Comparison of ENCODE assay signal across 10 cellular contexts in genomic region chr5:119537704-119538103, GRCh38.
DNase-seq lines count a peak whose midpoint lies in the region; ATAC-seq and TF ChIP-seq lines count a peak whose summit lies in the region.
"Had no signal": no experiment of that assay in that cellular context is flagged by ENCODE, and none has a peak within 500 bp of the region (broad histone marks: within the 10 kb centered on the region; RNA-seq: fewer than 3 reads in every experiment).

No MANE protein-coding gene starts in this region.

- peak overlapping the region; percentile 72 for H3K27ac ChIP-seq in PC-3 (ENCODE audit: low read length)
- H3K27ac ChIP-seq in substantia nigra (ENCODE audit: low read depth, low read length, poor library complexity, severe bottlenecking): no peak overlapping the region
- H3K27ac ChIP-seq: psoas muscle, uterus had no signal

- peaks cover 20% of the 10 kb centered on the region for H3K4me1 ChIP-seq in PC-3 (ENCODE audit: insufficient read depth, low read length)
- H3K4me1 ChIP-seq: psoas muscle, uterus had no signal

- H3K9me3 ChIP-seq in PC-3 (ENCODE audit: low read length): no peaks in the 10 kb centered on the region
- H3K9me3 ChIP-seq: psoas muscle, uterus had no signal

- H3K9ac ChIP-seq in PC-3 (ENCODE audit: low read length): no peak overlapping the region

- POLR2A ChIA-PET in activated CD4-positive, alpha-beta memory T cell treated with anti-CD3 and anti-CD28 coated beads for 36 hours (lab: Charles Lee): no interaction called here
- POLR2A ChIA-PET in activated CD4-positive, alpha-beta memory T cell treated with anti-CD3 and anti-CD28 coated beads, Interleukin-2, amount 10 ng/mL, durations not matched to agents 7 days and 5 days (lab: Charles Lee): no interaction called here
- POLR2A ChIA-PET in PC-3 (lab: Charles Lee; ENCODE audit: unreplicated experiment): no interaction called here

- H3F3A ChIP-seq in PC-3 (ENCODE audit: low read length, unreplicated experiment): peaks cover 7% of the 10 kb centered on the region

- no peak overlapping the region for H3K27ac Mint-ChIP-seq in activated CD4-positive, alpha-beta memory T cell treated with anti-CD3 and anti-CD28 coated beads for 36 hours
- H3K27ac Mint-ChIP-seq in activated CD4-positive, alpha-beta memory T cell treated with anti-CD3 and anti-CD28 coated beads, Interleukin-2, amount 10 ng/mL, durations not matched to agents 7 days and 5 days: no peak overlapping the region
- H3K27ac Mint-ChIP-seq in stimulated activated memory B cell treated with anti-CD40 and anti-IgM and Interleukin-4, amounts not matched to agents 10 μg/mL and 1 μg/mL and 100 μg/mL, for 72 hours: peak overlapping the region; percentile 71

- H3K79me2 ChIP-seq in PC-3 (ENCODE audit: low read length): no peaks in the 10 kb centered on the region

- H3K4me3 ChIP-seq in PC-3 (ENCODE audit: low read length): no peak overlapping the region
- H3K4me3 ChIP-seq: psoas muscle, uterus had no signal

- CTCF ChIA-PET in activated CD4-positive, alpha-beta memory T cell treated with anti-CD3 and anti-CD28 coated beads for 36 hours (lab: Charles Lee): no interaction called here
- CTCF ChIA-PET in activated CD4-positive, alpha-beta memory T cell treated with anti-CD3 and anti-CD28 coated beads, Interleukin-2, amount 10 ng/mL, durations not matched to agents 7 days and 5 days (lab: Charles Lee): no interaction called here
- CTCF ChIA-PET in PC-3 (lab: Charles Lee): no interaction called here

- H2AFZ ChIP-seq in PC-3 (ENCODE audit: low read length): 0 out of 2 replicates have a peak overlapping the region, but pooled peaks have one; percentile 40

- TF ChIP-seq CTCF in PC-3 (conservative IDR thresholded peaks at IDR 0.05; ENCODE audit: low read depth, low read length): no peak

- peaks cover 23% of the 10 kb centered on the region for H3K36me3 Mint-ChIP-seq in activated CD4-positive, alpha-beta memory T cell treated with anti-CD3 and anti-CD28 coated beads for 36 hours
- peaks cover 11% of the 10 kb centered on the region for H3K36me3 Mint-ChIP-seq in activated CD4-positive, alpha-beta memory T cell treated with anti-CD3 and anti-CD28 coated beads, Interleukin-2, amount 10 ng/mL, durations not matched to agents 7 days and 5 days (ENCODE audit: low read depth)
- H3K36me3 Mint-ChIP-seq in stimulated activated memory B cell treated with anti-CD40 and anti-IgM and Interleukin-4, amounts not matched to agents 10 μg/mL and 1 μg/mL and 100 μg/mL, for 72 hours: peaks cover 50% of the 10 kb centered on the region

- peak; percentile 17 for DNase-seq in activated CD4-positive, alpha-beta memory T cell treated with anti-CD3 and anti-CD28 coated beads for 36 hours
- DNase-seq in activated CD4-positive, alpha-beta memory T cell treated with anti-CD3 and anti-CD28 coated beads, Interleukin-2, amount 10 ng/mL, durations not matched to agents 7 days and 5 days: no peak
- DNase-seq in PC-3 (peak; percentile 84), NCI-H526 treated with DMSO at 0.1 percent for 48 hours (lab: John Stamatoyannopoulos, UW) (no peak), midbrain (lab: John Stamatoyannopoulos, UW) (no peak), substantia nigra (lab: John Stamatoyannopoulos, UW) (no peak)
- DNase-seq: psoas muscle, uterus had no signal

- peaks cover 3% of the 10 kb centered on the region for H3K4me1 Mint-ChIP-seq in activated CD4-positive, alpha-beta memory T cell treated with anti-CD3 and anti-CD28 coated beads for 36 hours (ENCODE audit: low read depth)
- peaks cover 11% of the 10 kb centered on the region for H3K4me1 Mint-ChIP-seq in activated CD4-positive, alpha-beta memory T cell treated with anti-CD3 and anti-CD28 coated beads, Interleukin-2, amount 10 ng/mL, durations not matched to agents 7 days and 5 days
- peaks cover 21% of the 10 kb centered on the region for H3K4me1 Mint-ChIP-seq in stimulated activated memory B cell treated with anti-CD40 and anti-IgM and Interleukin-4, amounts not matched to agents 10 μg/mL and 1 μg/mL and 100 μg/mL, for 72 hours

- peak; percentile 100 for ATAC-seq in HG02852 (IDR thresholded peaks at IDR 0.05; ENCODE audit: unreplicated experiment)
- peak; percentile 97 for ATAC-seq in PC-3
- ATAC-seq in stimulated activated memory B cell treated with anti-CD40 and anti-IgM and Interleukin-4, amounts not matched to agents 10 μg/mL and 1 μg/mL and 100 μg/mL, for 72 hours: peak; percentile 97
- ATAC-seq: psoas muscle had no signal

- H3K36me3 ChIP-seq in PC-3 (ENCODE audit: low read depth, low read length): no peaks in the 10 kb centered on the region
- H3K36me3 ChIP-seq: uterus had no signal

- no peak overlapping the region for H3K4me3 Mint-ChIP-seq in activated CD4-positive, alpha-beta memory T cell treated with anti-CD3 and anti-CD28 coated beads for 36 hours
- H3K4me3 Mint-ChIP-seq in activated CD4-positive, alpha-beta memory T cell treated with anti-CD3 and anti-CD28 coated beads, Interleukin-2, amount 10 ng/mL, durations not matched to agents 7 days and 5 days: no peak overlapping the region
- no peak overlapping the region for H3K4me3 Mint-ChIP-seq in stimulated activated memory B cell treated with anti-CD40 and anti-IgM and Interleukin-4, amounts not matched to agents 10 μg/mL and 1 μg/mL and 100 μg/mL, for 72 hours

- H3K27me3 Mint-ChIP-seq in activated CD4-positive, alpha-beta memory T cell treated with anti-CD3 and anti-CD28 coated beads for 36 hours: no peaks in the 10 kb centered on the region
- H3K27me3 Mint-ChIP-seq in activated CD4-positive, alpha-beta memory T cell treated with anti-CD3 and anti-CD28 coated beads, Interleukin-2, amount 10 ng/mL, durations not matched to agents 7 days and 5 days: no peaks in the 10 kb centered on the region
- no peaks in the 10 kb centered on the region for H3K27me3 Mint-ChIP-seq in stimulated activated memory B cell treated with anti-CD40 and anti-IgM and Interleukin-4, amounts not matched to agents 10 μg/mL and 1 μg/mL and 100 μg/mL, for 72 hours

- no peaks in the 10 kb centered on the region for H4K20me1 ChIP-seq in PC-3 (ENCODE audit: low read length)

- H3K9me2 ChIP-seq in PC-3 (replicated peaks; ENCODE audit: low read length): no peaks in the 10 kb centered on the region

- peak overlapping the region; percentile 44 for H3K4me2 ChIP-seq in PC-3 (ENCODE audit: low read length)

- BruUV-seq in PC-3 (replicated peaks; lab: Mats Ljungman, UMichigan): no TSS peak

- intact Hi-C loops in activated CD4-positive, alpha-beta memory T cell treated with anti-CD3 and anti-CD28 coated beads for 36 hours (cut with micrococcal nuclease): no loop called here
- intact Hi-C loops in PC-3 (cut with micrococcal nuclease): loop anchor here (1.0 kb wide), 1 partner anchor 10 kb away; no protein-coding TSS in a partner anchor

- H3K9me3 Mint-ChIP-seq in activated CD4-positive, alpha-beta memory T cell treated with anti-CD3 and anti-CD28 coated beads for 36 hours: no peaks in the 10 kb centered on the region
- H3K9me3 Mint-ChIP-seq in activated CD4-positive, alpha-beta memory T cell treated with anti-CD3 and anti-CD28 coated beads, Interleukin-2, amount 10 ng/mL, durations not matched to agents 7 days and 5 days: no peaks in the 10 kb centered on the region
- H3K9me3 Mint-ChIP-seq in stimulated activated memory B cell treated with anti-CD40 and anti-IgM and Interleukin-4, amounts not matched to agents 10 μg/mL and 1 μg/mL and 100 μg/mL, for 72 hours: no peaks in the 10 kb centered on the region

- H3K27me3 ChIP-seq in PC-3 (ENCODE audit: low read length): no peaks in the 10 kb centered on the region
- H3K27me3 ChIP-seq: uterus had no signal

Comparison
In these comparisons a context has a peak if more than half of its experiments do, and no peak if none do; other contexts are left out.
1. DNase-seq: peak in activated CD4-positive, alpha-beta memory T cell treated with anti-CD3 and anti-CD28 coated beads for 36 hours (single experiment) and PC-3 (single experiment); none in activated CD4-positive, alpha-beta memory T cell treated with anti-CD3 and anti-CD28 coated beads, Interleukin-2, amount 10 ng/mL, durations not matched to agents 7 days and 5 days (single experiment), NCI-H526 treated with DMSO at 0.1 percent for 48 hours (single experiment), midbrain (single experiment) and substantia nigra (0 of 49).
2. Peak in every context shown above with its lines, with median percentiles within 50 percentile points of each other: ATAC-seq.